In the genomic region with DNA sequence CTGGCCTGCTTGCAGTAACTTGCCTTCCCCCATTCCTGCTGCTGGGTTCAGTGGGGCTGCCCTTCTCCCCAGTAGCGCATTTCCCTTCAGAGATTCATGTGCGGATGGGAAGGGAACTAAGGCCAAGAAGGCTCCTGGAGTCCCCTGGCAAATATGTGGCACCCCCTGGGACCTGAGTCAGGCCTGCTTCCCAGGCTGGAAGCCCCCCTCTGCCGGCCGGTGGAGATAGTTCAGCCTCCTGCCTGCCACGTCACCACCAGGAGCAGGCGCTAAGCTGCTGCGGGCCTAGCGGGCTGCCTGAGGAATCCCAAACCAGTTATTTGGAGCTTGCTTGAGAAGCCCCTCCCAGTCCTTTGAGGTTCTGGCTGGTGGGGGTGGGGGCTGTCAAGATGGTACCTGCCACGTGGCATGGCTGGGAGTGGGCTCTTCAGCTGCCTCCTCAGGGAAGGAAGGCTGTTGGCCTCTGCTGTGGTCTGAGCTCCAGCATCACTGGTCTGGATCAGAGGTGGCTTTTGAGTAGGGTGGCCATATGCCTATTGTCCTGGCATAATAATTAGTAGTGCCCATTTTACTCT, we compare ENCODE assay signal across 1 cellular context.
TF ChIP-seq lines count a peak whose summit lies in the region.

No MANE protein-coding gene starts in this region.

TF ChIP-seq in WTC11, 78 proteins besides CTCF, POLR2A, EP300 and RAD21 (continued from another document):
- TF ChIP-seq ARID4B (CRISPR knock-in tag; IDR thresholded peaks at IDR 0.05; ENCODE audit: borderline replicate concordance) (no peak; the same call in 1 of the 2 replicates), ZBTB21 (CRISPR knock-in tag; IDR thresholded peaks at IDR 0.05; ENCODE audit: borderline replicate concordance) (no peak)
TF ChIP-seq in WTC11: peak in this region for 3.
